In the genomic region with DNA sequence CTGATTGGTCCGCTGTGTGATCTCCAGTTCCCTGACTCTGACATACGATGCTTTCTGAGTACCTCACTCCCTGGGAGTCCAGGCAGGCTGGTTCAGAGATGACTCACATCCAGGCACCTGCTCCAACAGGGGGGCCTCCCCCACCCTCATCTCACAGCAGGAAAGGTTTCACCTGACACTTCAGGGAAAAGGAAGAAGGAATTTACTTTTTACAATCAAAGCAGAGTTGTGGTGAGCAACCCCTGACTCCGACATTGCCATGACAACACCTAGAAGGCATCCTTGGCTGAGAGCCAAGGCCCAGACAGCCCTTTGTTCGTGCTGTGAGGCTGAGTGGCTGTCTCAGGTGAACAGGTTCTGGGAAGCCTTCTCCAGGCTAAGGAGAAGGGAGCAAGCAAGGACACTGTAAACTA, we compare ENCODE assay signal across 11 cellular contexts.
DNase-seq lines count a peak whose midpoint lies in the region; ATAC-seq and TF ChIP-seq lines count a peak whose summit lies in the region.
"Had no signal": no experiment of that assay in that cellular context is flagged by ENCODE, and none has a peak within 500 bp of the region (broad histone marks: within the 10 kb centered on the region; RNA-seq: fewer than 3 reads in every experiment).

No MANE protein-coding gene starts in this region.

- no peaks in the 10 kb centered on the region for H3K79me2 ChIP-seq in PC-3 (ENCODE audit: low read length)

- no peaks in the 10 kb centered on the region for H3K36me3 ChIP-seq in PC-3 (ENCODE audit: low read depth, low read length)
- H3K36me3 ChIP-seq in WERI-Rb-1 = no peaks in the 10 kb centered on the region
- H3K36me3 ChIP-seq: transverse colon had no signal

- TF ChIP-seq CTCF in PC-3 (conservative IDR thresholded peaks at IDR 0.05; ENCODE audit: low read depth, low read length) = no peak
- TF ChIP-seq CTCF in WERI-Rb-1 (IDR thresholded peaks at IDR 0.05; ENCODE audit: low read depth, low read length) = no peak

- H3K27ac ChIP-seq in PC-3 (ENCODE audit: low read length) = no peak overlapping the region
- no peak overlapping the region for H3K27ac ChIP-seq in WERI-Rb-1
- H3K27ac ChIP-seq: transverse colon had no signal

- no TSS peak for BruUV-seq in PC-3 (replicated peaks; lab: Mats Ljungman, UMichigan)

- no peak overlapping the region for H3K9ac ChIP-seq in PC-3 (ENCODE audit: low read length)

- H4K20me1 ChIP-seq in PC-3 (ENCODE audit: low read length) = no peaks in the 10 kb centered on the region

- intact Hi-C loops in PC-3 (cut with micrococcal nuclease) = loop anchor here (10.0 kb wide), 2 partner anchors 475 to 855 kb away; no protein-coding TSS in a partner anchor

- no peak overlapping the region for H3K4me2 ChIP-seq in PC-3 (ENCODE audit: low read length)

- H3K4me3 ChIP-seq in PC-3 (ENCODE audit: low read length) = no peak overlapping the region
- H3K4me3 ChIP-seq in WERI-Rb-1 (ENCODE audit: low read depth, low read length) = no peak overlapping the region
- H3K4me3 ChIP-seq: transverse colon had no signal

- CTCF ChIA-PET in PC-3 (lab: Charles Lee) = interaction anchor here (0.6 kb wide), 2 partner anchors 42 to 198 kb away, joined by 5 to 13 read pairs; no protein-coding TSS in a partner anchor

- POLR2A ChIA-PET in PC-3 (lab: Charles Lee; ENCODE audit: unreplicated experiment) = no interaction called here

- 0 out of 2 replicates have a peak, but pooled peaks cover 11% of the 10 kb centered on the region for H3K27me3 ChIP-seq in PC-3 (ENCODE audit: low read length)
- H3K27me3 ChIP-seq in WERI-Rb-1 (ENCODE audit: insufficient read depth, low read depth, severe bottlenecking) = peaks cover 56% of the 10 kb centered on the region
- H3K27me3 ChIP-seq: transverse colon had no signal

- H3F3A ChIP-seq in PC-3 (ENCODE audit: low read length, unreplicated experiment) = no peaks in the 10 kb centered on the region

- no peaks in the 10 kb centered on the region for H3K9me3 ChIP-seq in PC-3 (ENCODE audit: low read length)
- no peaks in the 10 kb centered on the region for H3K9me3 ChIP-seq in WERI-Rb-1 (ENCODE audit: severe bottlenecking)
- H3K9me3 ChIP-seq: transverse colon had no signal

- H2AFZ ChIP-seq in PC-3 (ENCODE audit: low read length) = no peak overlapping the region

- DNase-seq in DMS53 (lab: John Stamatoyannopoulos, UW) (peak; percentile 99), NCI-H128 (lab: John Stamatoyannopoulos, UW; ENCODE audit: unreplicated experiment) (peak; percentile 89), PC-3 (peak; percentile 85), iPS DF 4.7 (ENCODE audit: extremely low read depth, low spot score) (peak; percentile 64), GM19238 (ENCODE audit: insufficient read length, low spot score) (no peak), WERI-Rb-1 (no peak), hepatic stellate cell (ENCODE audit: low spot score) (no peak)
- DNase-seq: Right ventricle myocardium superior; stimulated activated CD4-positive, alpha-beta T cell treated with anti-CD3 and anti-CD28 coated beads, Interleukin-2, amount 100 ng/mL, for 48 hours; transverse colon had no signal

- H3K4me1 ChIP-seq in PC-3 (ENCODE audit: insufficient read depth, low read length) = peaks cover 5% of the 10 kb centered on the region; the same call in 1 of the 2 replicates
- H3K4me1 ChIP-seq: transverse colon had no signal

- no peaks in the 10 kb centered on the region for H3K9me2 ChIP-seq in PC-3 (replicated peaks; ENCODE audit: low read length)

- peak; percentile 76 for ATAC-seq in PC-3
- no peak for ATAC-seq in activated CD4-positive, CD25-positive, alpha-beta regulatory T cell treated with anti-CD3 and anti-CD28 coated beads, Interleukin-2, amount 50 U/mL, for 24 hours

Comparison
In these comparisons a context has a peak if more than half of its experiments do, and no peak if none do; other contexts are left out.
1. DNase-seq: peak in DMS53 (single experiment), NCI-H128 (single experiment), PC-3 (single experiment) and iPS DF 4.7 (single experiment); none in GM19238 (single experiment), WERI-Rb-1 (single experiment) and hepatic stellate cell (single experiment).